Comparison of ENCODE assay signal across 9 cellular contexts in the genomic region with DNA sequence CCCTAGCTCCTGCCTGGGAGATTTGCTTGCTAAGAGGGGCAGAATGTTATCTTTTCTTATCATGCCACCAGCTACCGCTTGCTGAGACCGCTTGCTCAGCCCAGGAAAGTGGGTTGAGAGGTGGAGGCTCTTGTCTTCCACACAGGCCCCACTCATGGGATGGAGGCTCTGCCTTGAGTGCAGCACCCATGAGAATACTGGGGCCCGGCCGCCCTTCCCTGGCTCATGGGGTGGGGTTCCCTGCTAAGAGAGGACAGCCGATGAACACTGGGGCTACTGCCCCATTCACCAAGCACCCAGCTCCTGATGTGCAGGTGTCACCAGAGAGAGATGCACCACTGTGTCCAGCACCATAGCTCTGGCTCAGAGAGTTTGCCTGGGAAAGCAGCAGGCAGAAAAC.
"Had no signal": no experiment of that assay in that cellular context is flagged by ENCODE, and none has a peak within 500 bp of the region (broad histone marks: within the 10 kb centered on the region; RNA-seq: fewer than 3 reads in every experiment).

No MANE protein-coding gene starts in this region.

- H3K4me3 ChIP-seq: GM23248 had no signal

- H3K9ac ChIP-seq: GM23248, KMS-11 had no signal

- H3K4me3 Mint-ChIP-seq: H9, IgD-negative memory B cell had no signal

- DNase-seq: GM23248, GOT3, H9, HCEC 1CT, KBM-7 had no signal

- H3K4me2 ChIP-seq: KMS-11 had no signal

- H3K27ac ChIP-seq: GM23248, KMS-11 had no signal

- FAIRE-seq: H54, HTR-8/SVneo had no signal

- H3K27ac Mint-ChIP-seq: H9, IgD-negative memory B cell had no signal

- H2AFZ ChIP-seq: GM23248 had no signal

- H3K9me3 Mint-ChIP-seq: IgD-negative memory B cell had no signal
